ENCODE assay signal across 8 cellular contexts in genomic region chr7:99380823-99381663, GRCh38. TPM values are rescaled to one million over a fixed set of nuclear protein-coding genes. Genes with fewer than 3 reads are reported as not detected.
DNase-seq lines count a peak whose midpoint lies in the region; ATAC-seq and TF ChIP-seq lines count a peak whose summit lies in the region.

No MANE protein-coding gene starts in this region.

- peak; percentile 79 for ATAC-seq in HG02678 (IDR thresholded peaks at IDR 0.05; ENCODE audit: unreplicated experiment)

- H3K4me3 ChIP-seq in SU-DHL-6 (ENCODE audit: insufficient read depth, low read length, poor library complexity, severe bottlenecking) (peak overlapping the region; percentile 19), mucosa of rectum (ENCODE audit: low read length in 2 of 2) (peak overlapping the region; percentile 5 to 62)

- no peaks in the 10 kb centered on the region for H3K9me3 ChIP-seq in SU-DHL-6 (ENCODE audit: insufficient read depth, low read length)
- no peaks in the 10 kb centered on the region for H3K9me3 ChIP-seq in mucosa of rectum (ENCODE audit: control insufficient read depth in 2 of 2, low read length in 2 of 2)

- H4K20me1 ChIP-seq in SU-DHL-6 (ENCODE audit: low read depth, low read length) = peaks cover 8% of the 10 kb centered on the region; the same call in 1 of the 2 replicates

- H3K9ac ChIP-seq in SU-DHL-6 (ENCODE audit: low read length) (peak overlapping the region; percentile 54), mucosa of rectum (ENCODE audit: low read depth in 1 of 2, low read length in 2 of 2) (peak overlapping the region; percentile 27 to 32)

- 0 out of 2 replicates have a peak, but pooled peaks cover 2% of the 10 kb centered on the region for H3K36me3 ChIP-seq in SU-DHL-6 (ENCODE audit: low read length)
- H3K36me3 ChIP-seq in mucosa of rectum (ENCODE audit: control insufficient read depth in 2 of 2, insufficient read depth in 2 of 2, low read length in 2 of 2) = peaks cover 4 to 8% of the 10 kb centered on the region in 2 donors

- no peaks in the 10 kb centered on the region for H3K27me3 ChIP-seq in SU-DHL-6 (ENCODE audit: low read length)
- no peaks in the 10 kb centered on the region for H3K27me3 ChIP-seq in mucosa of rectum (ENCODE audit: control insufficient read depth in 2 of 2, insufficient read depth in 2 of 2, low read length in 2 of 2)

- in situ Hi-C loops in GM13976 (cut with MboI; ENCODE audit: low sequenced_read_pairs, unreplicated experiment) = no loop called here

- H3K4me1 Mint-ChIP-seq in stimulated activated naive CD8-positive, alpha-beta T cell treated with anti-CD3 and anti-CD28 coated beads, Interleukin-15, Interleukin-2, amounts not matched to agents 100 ng/mL and 50 ng/mL, for 24 hours (ENCODE audit: low read depth) = peaks cover 75% of the 10 kb centered on the region
- no peaks in the 10 kb centered on the region for H3K4me1 Mint-ChIP-seq in progenitor cell of endocrine pancreas (ENCODE audit: low read depth)

- peak overlapping the region; percentile 98 for H3K27ac Mint-ChIP-seq in stimulated activated naive CD8-positive, alpha-beta T cell treated with anti-CD3 and anti-CD28 coated beads, Interleukin-15, Interleukin-2, amounts not matched to agents 100 ng/mL and 50 ng/mL, for 24 hours
- no peak overlapping the region for H3K27ac Mint-ChIP-seq in progenitor cell of endocrine pancreas

- H3K27me3 Mint-ChIP-seq in stimulated activated naive CD8-positive, alpha-beta T cell treated with anti-CD3 and anti-CD28 coated beads, Interleukin-15, Interleukin-2, amounts not matched to agents 100 ng/mL and 50 ng/mL, for 24 hours = no peaks in the 10 kb centered on the region
- H3K27me3 Mint-ChIP-seq in progenitor cell of endocrine pancreas = no peaks in the 10 kb centered on the region

- peaks cover 81% of the 10 kb centered on the region for H3K79me2 ChIP-seq in SU-DHL-6 (ENCODE audit: insufficient read depth, low read length)

- peak overlapping the region; percentile 50 for H3K4me2 ChIP-seq in SU-DHL-6 (ENCODE audit: low read depth, low read length, poor library complexity, severe bottlenecking)

- H3K27ac ChIP-seq in SU-DHL-6 (ENCODE audit: low read depth, low read length) (peak overlapping the region; percentile 88), mucosa of rectum (ENCODE audit: low read depth in 2 of 2, low read length in 2 of 2) (peak overlapping the region; percentile 70 to 88)

- DNase-seq in GM13976 (ENCODE audit: low spot score) (peak; percentile 87), amniotic epithelial cell (ENCODE audit: low read depth) (peak; percentile 21), medulla oblongata (ENCODE audit: extremely low spot score) (no peak), progenitor cell of endocrine pancreas (ENCODE audit: low spot score, unreplicated experiment) (no peak)

- H3K36me3 Mint-ChIP-seq in stimulated activated naive CD8-positive, alpha-beta T cell treated with anti-CD3 and anti-CD28 coated beads, Interleukin-15, Interleukin-2, amounts not matched to agents 100 ng/mL and 50 ng/mL, for 24 hours (ENCODE audit: low read depth) = peaks cover 41% of the 10 kb centered on the region
- peaks cover 3% of the 10 kb centered on the region for H3K36me3 Mint-ChIP-seq in progenitor cell of endocrine pancreas (ENCODE audit: insufficient read depth)

- H3K4me3 Mint-ChIP-seq in stimulated activated naive CD8-positive, alpha-beta T cell treated with anti-CD3 and anti-CD28 coated beads, Interleukin-15, Interleukin-2, amounts not matched to agents 100 ng/mL and 50 ng/mL, for 24 hours = peak overlapping the region; percentile 82
- no peak overlapping the region for H3K4me3 Mint-ChIP-seq in progenitor cell of endocrine pancreas (ENCODE audit: low read depth)

- no peaks in the 10 kb centered on the region for H3K9me2 ChIP-seq in SU-DHL-6 (replicated peaks; ENCODE audit: insufficient read depth, low read length)

- peaks cover 21 to 23% of the 10 kb centered on the region in 2 donors for H3K4me1 ChIP-seq in mucosa of rectum (ENCODE audit: control insufficient read depth in 2 of 2, insufficient read depth in 2 of 2, low read length in 2 of 2)

- no peak overlapping the region for H2AFZ ChIP-seq in SU-DHL-6 (ENCODE audit: low read depth, low read length, severe bottlenecking)

- no peaks in the 10 kb centered on the region for H3K9me3 Mint-ChIP-seq in stimulated activated naive CD8-positive, alpha-beta T cell treated with anti-CD3 and anti-CD28 coated beads, Interleukin-15, Interleukin-2, amounts not matched to agents 100 ng/mL and 50 ng/mL, for 24 hours
- H3K9me3 Mint-ChIP-seq in progenitor cell of endocrine pancreas (ENCODE audit: low read depth) = no peaks in the 10 kb centered on the region

- TF ChIP-seq CTCF in GM13976 (IDR thresholded peaks at IDR 0.05; ENCODE audit: borderline replicate concordance, control extremely low read depth, extremely low read depth, insufficient read depth, missing control alignments) (no peak), SU-DHL-6 (IDR thresholded peaks at IDR 0.05; ENCODE audit: insufficient read depth, low read length, poor library complexity, severe bottlenecking) (no peak), progenitor cell of endocrine pancreas (IDR thresholded peaks at IDR 0.05; ENCODE audit: unreplicated experiment) (no peak)

- peaks cover 28% of the 10 kb centered on the region for H3F3A ChIP-seq in SU-DHL-6 (ENCODE audit: insufficient read depth)

RNA-seq across cellular contexts. Expression of gene ARPC1B, which starts 6.5 kb away (rescaled TPM):
- total RNA-seq in progenitor cell of endocrine pancreas = 27.5 and 28.2 TPM in 2 replicates

RNA-seq across cellular contexts. Expression of gene PDAP1, which starts 27.4 kb away (rescaled TPM):
- total RNA-seq in progenitor cell of endocrine pancreas = 128 TPM in 2 replicates

RNA-seq across cellular contexts. Expression of gene BUD31, which starts 27.7 kb away (rescaled TPM):
- 97.2 and 102 TPM in 2 replicates for total RNA-seq in progenitor cell of endocrine pancreas

RNA-seq across cellular contexts. Expression of gene ARPC1A, which starts 55.3 kb away (rescaled TPM):
- 135 and 140 TPM in 2 replicates for total RNA-seq in progenitor cell of endocrine pancreas

RNA-seq across cellular contexts. Expression of gene PTCD1, which starts 57.6 kb away (rescaled TPM):
- total RNA-seq in progenitor cell of endocrine pancreas = 12.0 and 16.8 TPM in 2 replicates

Comparison
In these comparisons a context has a peak if more than half of its experiments do, and no peak if none do; other contexts are left out.
1. DNase-seq: peak in GM13976 (single experiment) and amniotic epithelial cell (single experiment); none in medulla oblongata (single experiment) and progenitor cell of endocrine pancreas (single experiment).